ENCODE assay signal across 1 cellular context in the genomic region with DNA sequence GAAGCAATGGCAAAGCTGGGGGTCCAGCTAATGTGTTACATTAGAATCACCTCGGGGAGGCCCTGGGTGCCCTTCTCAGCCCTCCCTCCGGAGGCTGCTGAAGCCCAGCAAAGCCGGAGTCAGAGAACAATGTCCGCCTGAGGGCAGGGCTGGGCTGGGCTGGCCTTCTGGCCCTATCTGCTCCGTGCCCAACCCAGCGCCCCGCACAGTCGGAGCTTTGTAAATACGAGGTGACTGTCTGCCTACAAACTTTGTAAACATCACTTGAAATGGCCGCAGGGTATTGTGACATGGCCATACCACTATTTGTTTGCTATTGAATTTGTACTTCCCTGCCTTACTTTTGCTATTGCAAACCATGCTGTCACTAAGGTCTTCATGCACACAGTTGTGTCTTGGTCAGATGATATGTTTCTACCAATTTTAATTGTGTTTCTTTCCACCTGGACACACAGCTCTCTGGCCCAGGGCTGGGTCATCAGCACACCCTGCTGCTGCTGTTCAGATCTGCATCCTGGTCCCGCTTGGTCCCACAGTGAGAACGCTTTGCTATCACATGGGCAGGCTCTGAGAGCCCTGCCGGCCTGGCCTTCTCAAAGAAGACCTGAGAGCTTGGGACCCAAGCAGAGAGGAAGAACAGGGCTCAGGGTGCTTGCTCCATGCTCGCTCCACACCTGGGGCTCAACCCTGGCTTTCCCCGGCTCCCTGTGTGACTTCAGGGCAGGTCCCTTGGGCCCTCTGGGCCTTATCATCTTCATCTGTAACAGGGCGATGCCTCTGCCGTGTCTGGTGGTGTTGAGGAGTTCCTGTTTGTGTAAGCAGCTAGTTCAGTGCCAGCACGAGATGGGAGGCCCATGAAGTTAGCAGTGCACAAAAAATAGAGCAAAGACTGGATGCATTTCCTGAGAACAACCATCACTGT.
TF ChIP-seq lines count a peak whose summit lies in the region.

No MANE protein-coding gene starts in this region.

TF ChIP-seq in HepG2, 621 proteins besides CTCF, POLR2A, EP300 and RAD21 (continued from another document and continues in another):
- peak; percentile 86 for TF ChIP-seq SP5 (CRISPR knock-in tag; IDR thresholded peaks at IDR 0.05; ENCODE audit: borderline replicate concordance, low read depth)
- TF ChIP-seq, protein P1, sequence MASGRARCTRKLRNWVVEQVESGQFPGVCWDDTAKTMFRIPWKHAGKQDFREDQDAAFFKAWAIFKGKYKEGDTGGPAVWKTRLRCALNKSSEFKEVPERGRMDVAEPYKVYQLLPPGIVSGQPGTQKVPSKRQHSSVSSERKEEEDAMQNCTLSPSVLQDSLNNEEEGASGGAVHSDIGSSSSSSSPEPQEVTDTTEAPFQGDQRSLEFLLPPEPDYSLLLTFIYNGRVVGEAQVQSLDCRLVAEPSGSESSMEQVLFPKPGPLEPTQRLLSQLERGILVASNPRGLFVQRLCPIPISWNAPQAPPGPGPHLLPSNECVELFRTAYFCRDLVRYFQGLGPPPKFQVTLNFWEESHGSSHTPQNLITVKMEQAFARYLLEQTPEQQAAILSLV (CRISPR knock-in tag; IDR thresholded peaks at IDR 0.05; ENCODE audit: borderline replicate concordance) = no peak
- TF ChIP-seq ZNF350 (CRISPR knock-in tag; IDR thresholded peaks at IDR 0.05; ENCODE audit: borderline replicate concordance, low read depth) = peak; percentile 91
- peak; percentile 93 for TF ChIP-seq ISL2 (CRISPR knock-in tag; IDR thresholded peaks at IDR 0.05)
- TF ChIP-seq ZNF891 (CRISPR knock-in tag; IDR thresholded peaks at IDR 0.05) = 0 out of 2 replicates have a peak, but pooled peaks have one; percentile 36
- TF ChIP-seq PHF5A (CRISPR knock-in tag; IDR thresholded peaks at IDR 0.05; ENCODE audit: low read depth, unreplicated experiment) = peak; percentile 92
- peak; percentile 93 for TF ChIP-seq BCL6 (CRISPR knock-in tag; IDR thresholded peaks at IDR 0.05)
- TF ChIP-seq, protein P2, sequence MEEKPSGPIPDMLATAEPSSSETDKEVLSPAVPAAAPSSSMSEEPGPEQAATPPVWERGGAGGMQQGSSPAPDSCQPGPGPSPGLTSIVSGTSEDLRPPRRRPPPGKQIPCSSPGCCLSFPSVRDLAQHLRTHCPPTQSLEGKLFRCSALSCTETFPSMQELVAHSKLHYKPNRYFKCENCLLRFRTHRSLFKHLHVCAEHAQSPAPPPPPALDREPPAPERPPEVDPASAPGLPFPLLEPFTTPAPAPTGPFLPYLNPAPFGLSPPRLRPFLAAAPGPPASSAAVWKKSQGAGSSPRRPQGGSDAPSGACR (CRISPR knock-in tag; IDR thresholded peaks at IDR 0.05) = peak; percentile 93
- TF ChIP-seq ZNF251 (CRISPR knock-in tag; IDR thresholded peaks at IDR 0.05) = no peak
- TF ChIP-seq ZNF557 (CRISPR knock-in tag; IDR thresholded peaks at IDR 0.05) = no peak
- TF ChIP-seq EZH2 (conservative IDR thresholded peaks at IDR 0.05; ENCODE audit: low read depth, low read length) = no peak
- TF ChIP-seq, protein P3, sequence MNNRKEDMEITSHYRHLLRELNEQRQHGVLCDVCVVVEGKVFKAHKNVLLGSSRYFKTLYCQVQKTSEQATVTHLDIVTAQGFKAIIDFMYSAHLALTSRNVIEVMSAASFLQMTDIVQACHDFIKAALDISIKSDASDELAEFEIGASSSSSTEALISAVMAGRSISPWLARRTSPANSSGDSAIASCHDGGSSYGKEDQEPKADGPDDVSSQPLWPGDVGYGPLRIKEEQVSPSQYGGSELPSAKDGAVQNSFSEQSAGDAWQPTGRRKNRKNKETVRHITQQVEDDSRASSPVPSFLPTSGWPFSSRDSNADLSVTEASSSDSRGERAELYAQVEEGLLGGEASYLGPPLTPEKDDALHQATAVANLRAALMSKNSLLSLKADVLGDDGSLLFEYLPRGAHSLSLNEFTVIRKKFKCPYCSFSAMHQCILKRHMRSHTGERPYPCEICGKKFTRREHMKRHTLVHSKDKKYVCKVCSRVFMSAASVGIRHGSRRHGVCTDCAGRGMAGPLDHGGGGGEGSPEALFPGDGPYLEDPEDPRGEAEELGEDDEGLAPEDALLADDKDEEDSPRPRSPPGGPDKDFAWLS (CRISPR knock-in tag; IDR thresholded peaks at IDR 0.05; ENCODE audit: borderline replicate concordance) = no peak
- peak; percentile 91; the same call in 1 of the 2 replicates for TF ChIP-seq MIER3 (CRISPR knock-in tag; IDR thresholded peaks at IDR 0.05; ENCODE audit: borderline replicate concordance)
- no peak for TF ChIP-seq SRF (IDR thresholded peaks at IDR 0.05; ENCODE audit: low read depth, low read length)
- TF ChIP-seq, protein P4, sequence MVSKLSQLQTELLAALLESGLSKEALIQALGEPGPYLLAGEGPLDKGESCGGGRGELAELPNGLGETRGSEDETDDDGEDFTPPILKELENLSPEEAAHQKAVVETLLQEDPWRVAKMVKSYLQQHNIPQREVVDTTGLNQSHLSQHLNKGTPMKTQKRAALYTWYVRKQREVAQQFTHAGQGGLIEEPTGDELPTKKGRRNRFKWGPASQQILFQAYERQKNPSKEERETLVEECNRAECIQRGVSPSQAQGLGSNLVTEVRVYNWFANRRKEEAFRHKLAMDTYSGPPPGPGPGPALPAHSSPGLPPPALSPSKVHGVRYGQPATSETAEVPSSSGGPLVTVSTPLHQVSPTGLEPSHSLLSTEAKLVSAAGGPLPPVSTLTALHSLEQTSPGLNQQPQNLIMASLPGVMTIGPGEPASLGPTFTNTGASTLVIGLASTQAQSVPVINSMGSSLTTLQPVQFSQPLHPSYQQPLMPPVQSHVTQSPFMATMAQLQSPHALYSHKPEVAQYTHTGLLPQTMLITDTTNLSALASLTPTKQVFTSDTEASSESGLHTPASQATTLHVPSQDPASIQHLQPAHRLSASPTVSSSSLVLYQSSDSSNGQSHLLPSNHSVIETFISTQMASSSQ (IDR thresholded peaks at IDR 0.05; ENCODE audit: low read depth) = peak; percentile 64; the same call in 1 of the 2 replicates
- TF ChIP-seq, protein P4 (CRISPR knock-in tag; IDR thresholded peaks at IDR 0.05; ENCODE audit: borderline replicate concordance) = peak; percentile 85; the same call in 1 of the 2 replicates
- TF ChIP-seq ZNF205 (CRISPR knock-in tag; IDR thresholded peaks at IDR 0.05) = peak; percentile 88; the same call in 1 of the 2 replicates
- TF ChIP-seq, protein P5, sequence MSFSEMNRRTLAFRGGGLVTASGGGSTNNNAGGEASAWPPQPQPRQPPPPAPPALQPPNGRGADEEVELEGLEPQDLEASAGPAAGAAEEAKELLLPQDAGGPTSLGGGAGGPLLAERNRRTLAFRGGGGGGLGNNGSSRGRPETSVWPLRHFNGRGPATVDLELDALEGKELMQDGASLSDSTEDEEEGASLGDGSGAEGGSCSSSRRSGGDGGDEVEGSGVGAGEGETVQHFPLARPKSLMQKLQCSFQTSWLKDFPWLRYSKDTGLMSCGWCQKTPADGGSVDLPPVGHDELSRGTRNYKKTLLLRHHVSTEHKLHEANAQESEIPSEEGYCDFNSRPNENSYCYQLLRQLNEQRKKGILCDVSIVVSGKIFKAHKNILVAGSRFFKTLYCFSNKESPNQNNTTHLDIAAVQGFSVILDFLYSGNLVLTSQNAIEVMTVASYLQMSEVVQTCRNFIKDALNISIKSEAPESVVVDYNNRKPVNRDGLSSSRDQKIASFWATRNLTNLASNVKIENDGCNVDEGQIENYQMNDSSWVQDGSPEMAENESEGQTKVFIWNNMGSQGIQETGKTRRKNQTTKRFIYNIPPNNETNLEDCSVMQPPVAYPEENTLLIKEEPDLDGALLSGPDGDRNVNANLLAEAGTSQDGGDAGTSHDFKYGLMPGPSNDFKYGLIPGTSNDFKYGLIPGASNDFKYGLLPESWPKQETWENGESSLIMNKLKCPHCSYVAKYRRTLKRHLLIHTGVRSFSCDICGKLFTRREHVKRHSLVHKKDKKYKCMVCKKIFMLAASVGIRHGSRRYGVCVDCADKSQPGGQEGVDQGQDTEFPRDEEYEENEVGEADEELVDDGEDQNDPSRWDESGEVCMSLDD (CRISPR knock-in tag; IDR thresholded peaks at IDR 0.05; ENCODE audit: borderline replicate concordance) = peak; percentile 91; the same call in 1 of the 2 replicates
- peak; percentile 92 for TF ChIP-seq RXRA (CRISPR knock-in tag; IDR thresholded peaks at IDR 0.05)
- 0 out of 2 replicates have a peak, but pooled peaks have one; percentile 51 for TF ChIP-seq TOPORS (CRISPR knock-in tag; IDR thresholded peaks at IDR 0.05)
- 0 out of 2 replicates have a peak, but pooled peaks have one; percentile 48 for TF ChIP-seq JUND (CRISPR knock-in tag; IDR thresholded peaks at IDR 0.05)
- peak; percentile 99 for TF ChIP-seq ZNF772 (CRISPR knock-in tag; IDR thresholded peaks at IDR 0.05)
- peak; percentile 58; the same call in 1 of the 2 replicates for TF ChIP-seq GATA4 (IDR thresholded peaks at IDR 0.05; ENCODE audit: borderline replicate concordance, low read depth)
- TF ChIP-seq, protein P6, sequence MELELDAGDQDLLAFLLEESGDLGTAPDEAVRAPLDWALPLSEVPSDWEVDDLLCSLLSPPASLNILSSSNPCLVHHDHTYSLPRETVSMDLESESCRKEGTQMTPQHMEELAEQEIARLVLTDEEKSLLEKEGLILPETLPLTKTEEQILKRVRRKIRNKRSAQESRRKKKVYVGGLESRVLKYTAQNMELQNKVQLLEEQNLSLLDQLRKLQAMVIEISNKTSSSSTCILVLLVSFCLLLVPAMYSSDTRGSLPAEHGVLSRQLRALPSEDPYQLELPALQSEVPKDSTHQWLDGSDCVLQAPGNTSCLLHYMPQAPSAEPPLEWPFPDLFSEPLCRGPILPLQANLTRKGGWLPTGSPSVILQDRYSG (CRISPR knock-in tag; IDR thresholded peaks at IDR 0.05) = no peak; the same call in 1 of the 2 replicates
- TF ChIP-seq KAT2B (IDR thresholded peaks at IDR 0.05; ENCODE audit: borderline replicate concordance, low read depth, low read length) = no peak
- peak; percentile 47; the same call in 1 of the 2 replicates for TF ChIP-seq BHLHE40 (IDR thresholded peaks at IDR 0.05; ENCODE audit: low read length)
- TF ChIP-seq, protein P7, sequence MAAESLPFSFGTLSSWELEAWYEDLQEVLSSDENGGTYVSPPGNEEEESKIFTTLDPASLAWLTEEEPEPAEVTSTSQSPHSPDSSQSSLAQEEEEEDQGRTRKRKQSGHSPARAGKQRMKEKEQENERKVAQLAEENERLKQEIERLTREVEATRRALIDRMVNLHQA (CRISPR knock-in tag; IDR thresholded peaks at IDR 0.05) = no peak
- TF ChIP-seq SCMH1 (CRISPR knock-in tag; IDR thresholded peaks at IDR 0.05; ENCODE audit: borderline replicate concordance) = no peak
- TF ChIP-seq MAF1 (CRISPR knock-in tag; IDR thresholded peaks at IDR 0.05; ENCODE audit: borderline replicate concordance) = no peak
- TF ChIP-seq ARHGAP35 (CRISPR knock-in tag; IDR thresholded peaks at IDR 0.05; ENCODE audit: borderline replicate concordance) = peak; percentile 62; the same call in 1 of the 2 replicates
- no peak for TF ChIP-seq SUZ12 (IDR thresholded peaks at IDR 0.05; ENCODE audit: low read depth, low read length)
- TF ChIP-seq ZKSCAN5 (CRISPR knock-in tag; IDR thresholded peaks at IDR 0.05) = no peak
- TF ChIP-seq, protein P8, sequence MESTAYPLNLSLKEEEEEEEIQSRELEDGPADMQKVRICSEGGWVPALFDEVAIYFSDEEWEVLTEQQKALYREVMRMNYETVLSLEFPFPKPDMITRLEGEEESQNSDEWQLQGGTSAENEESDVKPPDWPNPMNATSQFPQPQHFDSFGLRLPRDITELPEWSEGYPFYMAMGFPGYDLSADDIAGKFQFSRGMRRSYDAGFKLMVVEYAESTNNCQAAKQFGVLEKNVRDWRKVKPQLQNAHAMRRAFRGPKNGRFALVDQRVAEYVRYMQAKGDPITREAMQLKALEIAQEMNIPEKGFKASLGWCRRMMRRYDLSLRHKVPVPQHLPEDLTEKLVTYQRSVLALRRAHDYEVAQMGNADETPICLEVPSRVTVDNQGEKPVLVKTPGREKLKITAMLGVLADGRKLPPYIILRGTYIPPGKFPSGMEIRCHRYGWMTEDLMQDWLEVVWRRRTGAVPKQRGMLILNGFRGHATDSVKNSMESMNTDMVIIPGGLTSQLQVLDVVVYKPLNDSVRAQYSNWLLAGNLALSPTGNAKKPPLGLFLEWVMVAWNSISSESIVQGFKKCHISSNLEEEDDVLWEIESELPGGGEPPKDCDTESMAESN (CRISPR knock-in tag; conservative IDR thresholded peaks at IDR 0.05) = peak; percentile 100
- TF ChIP-seq ERF (CRISPR knock-in tag; IDR thresholded peaks at IDR 0.05) = peak; percentile 96
- TF ChIP-seq, protein P9, sequence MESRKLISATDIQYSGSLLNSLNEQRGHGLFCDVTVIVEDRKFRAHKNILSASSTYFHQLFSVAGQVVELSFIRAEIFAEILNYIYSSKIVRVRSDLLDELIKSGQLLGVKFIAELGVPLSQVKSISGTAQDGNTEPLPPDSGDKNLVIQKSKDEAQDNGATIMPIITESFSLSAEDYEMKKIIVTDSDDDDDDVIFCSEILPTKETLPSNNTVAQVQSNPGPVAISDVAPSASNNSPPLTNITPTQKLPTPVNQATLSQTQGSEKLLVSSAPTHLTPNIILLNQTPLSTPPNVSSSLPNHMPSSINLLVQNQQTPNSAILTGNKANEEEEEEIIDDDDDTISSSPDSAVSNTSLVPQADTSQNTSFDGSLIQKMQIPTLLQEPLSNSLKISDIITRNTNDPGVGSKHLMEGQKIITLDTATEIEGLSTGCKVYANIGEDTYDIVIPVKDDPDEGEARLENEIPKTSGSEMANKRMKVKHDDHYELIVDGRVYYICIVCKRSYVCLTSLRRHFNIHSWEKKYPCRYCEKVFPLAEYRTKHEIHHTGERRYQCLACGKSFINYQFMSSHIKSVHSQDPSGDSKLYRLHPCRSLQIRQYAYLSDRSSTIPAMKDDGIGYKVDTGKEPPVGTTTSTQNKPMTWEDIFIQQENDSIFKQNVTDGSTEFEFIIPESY (CRISPR knock-in tag; IDR thresholded peaks at IDR 0.05) = peak; percentile 59
- no peak for TF ChIP-seq ZNF773 (CRISPR knock-in tag; IDR thresholded peaks at IDR 0.05; ENCODE audit: borderline replicate concordance)
- TF ChIP-seq ZNF235 (CRISPR knock-in tag; IDR thresholded peaks at IDR 0.05; ENCODE audit: borderline replicate concordance) = no peak
- TF ChIP-seq KMT2A (CRISPR knock-in tag; IDR thresholded peaks at IDR 0.05) = peak; percentile 59
- TF ChIP-seq PAF1 (CRISPR knock-in tag; IDR thresholded peaks at IDR 0.05) = peak; percentile 77
- peak; percentile 76; the same call in 1 of the 2 replicates for TF ChIP-seq EED (CRISPR knock-in tag; IDR thresholded peaks at IDR 0.05)
- peak; percentile 98 for TF ChIP-seq FOXJ3 (CRISPR knock-in tag; IDR thresholded peaks at IDR 0.05; ENCODE audit: borderline replicate concordance)
